7 cellular contexts compared by ENCODE assay signal in genomic region chr12:113221997-113222729, GRCh38. TPM values are rescaled to one million over a fixed set of nuclear protein-coding genes. Genes with fewer than 3 reads are reported as not detected.
DNase-seq lines count a peak whose midpoint lies in the region; TF ChIP-seq lines count a peak whose summit lies in the region.

No MANE protein-coding gene starts in this region.

- no peak for DNase-seq in HAP-1 (ENCODE audit: low spot score in 2 of 2)
- no peak for DNase-seq in epithelial cell of proximal tubule (ENCODE audit: low read depth)
- no peak for DNase-seq in progenitor cell of endocrine pancreas (ENCODE audit: low spot score, unreplicated experiment)
- no peak for DNase-seq in mucosa of gallbladder (ENCODE audit: low spot score)
- no peak for DNase-seq in NCI-H128 (lab: John Stamatoyannopoulos, UW; ENCODE audit: unreplicated experiment)
- DNase-seq in HuH-7.5 (ENCODE audit: low spot score): no peak

- H3K79me2 ChIP-seq in SU-DHL-6 (ENCODE audit: insufficient read depth, low read length): peaks cover 33% of the 10 kb centered on the region

- no peaks in the 10 kb centered on the region for H4K20me1 ChIP-seq in SU-DHL-6 (ENCODE audit: low read depth, low read length)

- H3K4me1 ChIP-seq in HAP-1: peaks cover 18% of the 10 kb centered on the region

- in situ Hi-C loops in HAP-1 (cut with MboI; ENCODE audit: low sequenced_read_pairs): no loop called here

- H3K4me3 ChIP-seq in HAP-1 (peak overlapping the region; percentile 69), SU-DHL-6 (ENCODE audit: insufficient read depth, low read length, poor library complexity, severe bottlenecking) (peak overlapping the region; percentile 81), epithelial cell of proximal tubule (ENCODE audit: low read depth, low read length) (peak overlapping the region; percentile 90)

- no peak for TF ChIP-seq CTCF in SU-DHL-6 (IDR thresholded peaks at IDR 0.05; ENCODE audit: insufficient read depth, low read length, poor library complexity, severe bottlenecking)
- TF ChIP-seq CTCF in epithelial cell of proximal tubule (conservative IDR thresholded peaks at IDR 0.05; ENCODE audit: low read depth, low read length): no peak
- TF ChIP-seq CTCF in progenitor cell of endocrine pancreas (IDR thresholded peaks at IDR 0.05; ENCODE audit: unreplicated experiment): no peak

- H3K9ac ChIP-seq in SU-DHL-6 (ENCODE audit: low read length): peak overlapping the region; percentile 97

- no peaks in the 10 kb centered on the region for H3K9me3 Mint-ChIP-seq in progenitor cell of endocrine pancreas (ENCODE audit: low read depth)

- H3K4me3 Mint-ChIP-seq in progenitor cell of endocrine pancreas (ENCODE audit: low read depth): peak overlapping the region; percentile 83

- H3K27me3 Mint-ChIP-seq in progenitor cell of endocrine pancreas: no peaks in the 10 kb centered on the region

- peaks cover 17% of the 10 kb centered on the region for H3K4me1 Mint-ChIP-seq in progenitor cell of endocrine pancreas (ENCODE audit: low read depth)

- H3K27ac ChIP-seq in SU-DHL-6 (ENCODE audit: low read depth, low read length): peak overlapping the region; percentile 85

- peak overlapping the region; percentile 77 for H3K4me2 ChIP-seq in SU-DHL-6 (ENCODE audit: low read depth, low read length, poor library complexity, severe bottlenecking)

- H3K36me3 Mint-ChIP-seq in progenitor cell of endocrine pancreas (ENCODE audit: insufficient read depth): no peaks in the 10 kb centered on the region

- no peak overlapping the region for H2AFZ ChIP-seq in SU-DHL-6 (ENCODE audit: low read depth, low read length, severe bottlenecking)

- peaks cover 51% of the 10 kb centered on the region for H3F3A ChIP-seq in SU-DHL-6 (ENCODE audit: insufficient read depth)

- H3K36me3 ChIP-seq in HAP-1 (replicated peaks) (peaks cover 5% of the 10 kb centered on the region), SU-DHL-6 (ENCODE audit: low read length) (no peaks in the 10 kb centered on the region)

- no peaks in the 10 kb centered on the region for H3K27me3 ChIP-seq in HAP-1 (ENCODE audit: low read depth)
- no peaks in the 10 kb centered on the region for H3K27me3 ChIP-seq in SU-DHL-6 (ENCODE audit: low read length)

- H3K9me3 ChIP-seq in HAP-1 (no peaks in the 10 kb centered on the region), SU-DHL-6 (ENCODE audit: insufficient read depth, low read length) (no peaks in the 10 kb centered on the region)

- no peaks in the 10 kb centered on the region for H3K9me2 ChIP-seq in SU-DHL-6 (replicated peaks; ENCODE audit: insufficient read depth, low read length)

- peak overlapping the region; percentile 77 for H3K27ac Mint-ChIP-seq in progenitor cell of endocrine pancreas

RNA-seq across cellular contexts. Expression of gene TPCN1, which starts 0.9 kb away (rescaled TPM):
- total RNA-seq in epithelial cell of proximal tubule (16.9 and 32.0 TPM in 2 replicates), progenitor cell of endocrine pancreas (32.1 and 34.1 TPM in 2 replicates), mucosa of gallbladder (97.1 TPM)

RNA-seq across cellular contexts. Expression of gene RITA1, which starts 36.6 kb away (rescaled TPM):
- total RNA-seq in epithelial cell of proximal tubule (26.6 and 37.1 TPM in 2 replicates), progenitor cell of endocrine pancreas (15.6 and 16.2 TPM in 2 replicates), mucosa of gallbladder (21.5 TPM)

RNA-seq across cellular contexts. Expression of gene DDX54, which starts 36.9 kb away (rescaled TPM):
- total RNA-seq in epithelial cell of proximal tubule (97.7 and 112 TPM in 2 replicates), progenitor cell of endocrine pancreas (61.5 and 66.1 TPM in 2 replicates), mucosa of gallbladder (55.9 TPM)
